In the genomic region with DNA sequence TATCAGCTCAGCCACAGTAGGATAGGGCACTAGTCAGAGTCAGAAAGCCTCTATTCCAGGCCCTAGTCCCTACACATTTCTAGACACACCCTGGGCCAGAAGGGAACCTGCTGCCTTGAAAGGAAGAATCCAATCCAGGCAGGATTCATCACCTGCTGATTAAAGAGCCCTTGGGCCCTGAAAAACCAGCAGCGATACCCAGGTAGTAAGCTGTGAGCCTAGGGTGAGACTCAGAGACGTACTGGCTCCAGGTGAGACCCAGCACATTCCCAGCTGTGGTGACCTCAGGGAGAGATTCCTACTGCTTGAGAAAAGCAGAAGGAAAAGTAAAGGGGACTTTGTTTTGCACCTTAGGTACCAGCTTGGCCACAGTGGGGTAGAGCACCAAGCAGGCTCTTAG, we compare ENCODE assay signal across 24 cellular contexts. TPM values are rescaled to one million over a fixed set of nuclear protein-coding genes. Genes with fewer than 3 reads are reported as not detected.
DNase-seq lines count a peak whose midpoint lies in the region; ATAC-seq and FAIRE-seq lines count a peak whose summit lies in the region.
"Had no signal": no experiment of that assay in that cellular context is flagged by ENCODE, and none has a peak within 500 bp of the region (broad histone marks: within the 10 kb centered on the region; RNA-seq: fewer than 3 reads in every experiment).

No MANE protein-coding gene starts in this region.

- H3K4me3 ChIP-seq in small intestine (ENCODE audit: low read depth in 1 of 2, low read length in 2 of 2) = no peak overlapping the region
- H3K4me3 ChIP-seq: A549; BLaER1 treated with 17β-estradiol and CSF1 and Interleukin-3, amounts not matched to agents 10 nM and 100 nM; GM12878 had no signal

- H3K27ac ChIP-seq in small intestine (ENCODE audit: low read depth in 1 of 2, low read length in 1 of 2) = no peak overlapping the region
- H3K27ac ChIP-seq: 22Rv1; A549; BLaER1 treated with 17β-estradiol and CSF1 and Interleukin-3, amounts not matched to agents 10 nM and 100 nM; C4-2B had no signal

- no peaks in the 10 kb centered on the region for H3K27me3 ChIP-seq in small intestine (ENCODE audit: control insufficient read depth in 2 of 2, insufficient read depth in 2 of 2, low read length in 2 of 2)
- H3K27me3 ChIP-seq: BLaER1 treated with 17β-estradiol and CSF1 and Interleukin-3, amounts not matched to agents 10 nM and 100 nM had no signal

- no peak for ATAC-seq in sciatic nerve
- ATAC-seq: A549; CD8-positive, alpha-beta T cell; GM12878 had no signal

- intact Hi-C loops in sciatic nerve (cut with DNase I) = no loop called here

- peak; percentile 10 for DNase-seq in ELF-1 (ENCODE audit: low read depth, low spot score)
- DNase-seq in mesenteric fat pad (ENCODE audit: low spot score) = peak; percentile 18
- DNase-seq in sciatic nerve (ENCODE audit: low spot score) = peak; percentile 13
- no peak for DNase-seq in small intestine
- DNase-seq in NCI-H146 treated with DMSO at 0.1 percent for 48 hours (lab: John Stamatoyannopoulos, UW; ENCODE audit: unreplicated experiment) = no peak
- no peak for DNase-seq in SKM-1 (lab: John Stamatoyannopoulos, UW; ENCODE audit: unreplicated experiment)
- DNase-seq: AML-193; Caco-2; Calu3; CD4-positive, alpha-beta T cell; CD8-positive, alpha-beta T cell; DMS79 treated with DMSO at 0.1 percent for 48 hours; GDM1 had no signal

- 94 to 96% (median 94%) methylated on average over 2 of the region's 2 CpGs for WGBS in small intestine, 3 donors

- no peaks in the 10 kb centered on the region for H3K4me1 ChIP-seq in small intestine (ENCODE audit: control insufficient read depth in 2 of 2, insufficient read depth in 1 of 2, low read depth in 1 of 2, low read length in 1 of 2)
- H3K4me1 ChIP-seq: A549, Caco-2 had no signal

- H3K36me3 ChIP-seq in small intestine (ENCODE audit: control insufficient read depth in 2 of 2, insufficient read depth in 2 of 2, low read length in 2 of 2) = no peaks in the 10 kb centered on the region
- H3K36me3 ChIP-seq: BLaER1 treated with 17β-estradiol and CSF1 and Interleukin-3, amounts not matched to agents 10 nM and 100 nM had no signal

- no peak for FAIRE-seq in small intestine (lab: Jason Lieb, UNC)
- FAIRE-seq: A549, D721Med, GM12878, GM12892, GM18507, GM19239 had no signal

- no peaks in the 10 kb centered on the region for H3K9me3 ChIP-seq in small intestine (ENCODE audit: control insufficient read depth, low read depth)
- H3K9me3 ChIP-seq: A549; BLaER1 treated with 17β-estradiol and CSF1 and Interleukin-3, amounts not matched to agents 10 nM and 100 nM; Caco-2 had no signal

RNA-seq across cellular contexts. Expression of a gene that starts 4.7 kb away (rescaled TPM):
- total RNA-seq in mesenteric fat pad (0.87 TPM), sciatic nerve (not detected)
- under 1 TPM in 1 of 3 donors, not detected in 2; 0.04 TPM for polyA plus RNA-seq in small intestine
- total RNA-seq: B cell, Caco-2, Calu3, G401, GM12878 had no signal
- polyA plus RNA-seq: A549, GM12878 had no signal

RNA-seq across cellular contexts. Expression of a gene that starts 16.9 kb away (rescaled TPM):
- 190 TPM for total RNA-seq in mesenteric fat pad
- 103 TPM for total RNA-seq in sciatic nerve
- 100 to 1,000 TPM; 176 to 279 (median 276) TPM for polyA plus RNA-seq in small intestine

RNA-seq across cellular contexts. Expression of a gene that starts 37.3 kb away (rescaled TPM):
- total RNA-seq in mesenteric fat pad (81.7 TPM), sciatic nerve (14.8 TPM)
- polyA plus RNA-seq in small intestine = 10 to 100 TPM in 2 of 3 donors, 1 to 10 TPM in 1; 3.4 to 22.3 (median 13.0) TPM

Comparison
In these comparisons a context has a peak if more than half of its experiments do, and no peak if none do; other contexts are left out.
1. DNase-seq: peak in ELF-1 (single experiment), mesenteric fat pad (single experiment) and sciatic nerve (single experiment); none in small intestine (single experiment), NCI-H146 treated with DMSO at 0.1 percent for 48 hours (single experiment) and SKM-1 (single experiment).